In the genomic region with DNA sequence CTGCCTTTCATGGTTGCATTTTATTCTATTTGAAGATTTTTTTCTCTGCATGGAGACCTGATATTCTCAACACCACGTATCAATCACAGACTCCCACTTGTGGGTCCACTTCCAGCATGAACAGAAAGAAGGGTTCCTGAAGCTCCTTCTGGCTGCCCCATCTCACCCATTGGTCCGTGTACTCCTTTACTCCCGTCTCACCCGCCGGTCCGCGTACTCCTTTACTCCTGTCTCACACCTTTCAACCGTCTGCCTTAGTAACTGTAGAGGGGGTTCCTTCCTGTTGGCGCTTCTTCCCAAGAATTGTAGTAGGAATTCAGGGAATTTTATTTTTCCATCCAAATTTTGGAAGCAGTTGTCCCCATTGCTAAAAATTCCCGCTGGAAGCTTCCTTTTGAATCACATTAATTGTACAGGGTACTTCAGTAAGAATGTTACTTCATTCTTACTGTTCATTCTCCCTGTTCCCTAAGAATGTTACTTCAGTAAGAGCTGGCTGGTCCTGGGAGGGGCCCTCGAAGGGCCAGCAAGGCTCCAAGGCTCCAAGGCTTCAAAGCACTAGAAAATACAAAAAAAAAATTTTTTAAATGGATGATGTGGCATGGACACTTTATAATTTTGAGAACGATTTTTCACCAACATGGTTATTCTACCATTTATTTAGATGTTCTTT, we compare ENCODE assay signal across 1 cellular context.
TF ChIP-seq lines count a peak whose summit lies in the region.

No MANE protein-coding gene starts in this region.

TF ChIP-seq in HepG2, 621 proteins besides CTCF, POLR2A, EP300 and RAD21:
- TF ChIP-seq, protein P1, sequence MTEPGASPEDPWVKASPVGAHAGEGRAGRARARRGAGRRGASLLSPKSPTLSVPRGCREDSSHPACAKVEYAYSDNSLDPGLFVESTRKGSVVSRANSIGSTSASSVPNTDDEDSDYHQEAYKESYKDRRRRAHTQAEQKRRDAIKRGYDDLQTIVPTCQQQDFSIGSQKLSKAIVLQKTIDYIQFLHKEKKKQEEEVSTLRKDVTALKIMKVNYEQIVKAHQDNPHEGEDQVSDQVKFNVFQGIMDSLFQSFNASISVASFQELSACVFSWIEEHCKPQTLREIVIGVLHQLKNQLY (CRISPR knock-in tag; IDR thresholded peaks at IDR 0.05), result no peak
TF ChIP-seq in HepG2: peak in this region for 0.
